Comparison of ENCODE assay signal across 17 cellular contexts in the genomic region with DNA sequence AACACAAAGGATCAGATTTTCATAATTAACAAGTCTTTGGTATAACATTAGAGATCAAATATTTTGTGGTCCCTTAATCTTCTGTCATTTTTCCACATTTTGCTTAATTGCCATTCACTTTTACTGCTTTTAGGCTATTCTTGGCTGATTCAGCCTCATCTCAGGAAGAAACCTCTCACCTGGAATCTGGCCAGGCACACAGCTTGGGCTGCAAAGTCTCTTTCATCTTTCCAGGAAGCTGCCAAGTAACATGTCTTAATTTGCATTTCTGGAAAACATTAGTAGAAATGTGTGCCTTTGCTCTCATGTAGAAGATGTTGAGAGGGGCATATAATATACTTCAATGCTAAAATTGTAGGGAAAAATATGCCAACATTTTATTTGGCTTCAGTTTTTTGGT.
DNase-seq lines count a peak whose midpoint lies in the region; ATAC-seq and TF ChIP-seq lines count a peak whose summit lies in the region.
"Had no signal": no experiment of that assay in that cellular context is flagged by ENCODE, and none has a peak within 500 bp of the region (broad histone marks: within the 10 kb centered on the region; RNA-seq: fewer than 3 reads in every experiment).

No MANE protein-coding gene starts in this region.

- H3K36me3 ChIP-seq in ascending aorta = no peaks in the 10 kb centered on the region
- H3K36me3 ChIP-seq: prostate gland, tibial nerve had no signal

- intact Hi-C loops in ascending aorta (cut with DNase I) = no loop called here
- intact Hi-C loops in sciatic nerve (cut with DNase I) = no loop called here

- H3K4me3 ChIP-seq in ascending aorta = no peak overlapping the region
- H3K4me3 ChIP-seq: prostate gland, tibial nerve had no signal

- H3K27me3 ChIP-seq in ascending aorta = no peaks in the 10 kb centered on the region
- H3K27me3 ChIP-seq: tibial nerve had no signal

- no peak overlapping the region for H3K27ac ChIP-seq in ascending aorta
- H3K27ac ChIP-seq: prostate gland, tibial nerve had no signal

- peak; percentile 24 for DNase-seq in DMS79 treated with DMSO at 0.1 percent for 48 hours (lab: John Stamatoyannopoulos, UW)
- DNase-seq in NCI-H446 treated with DMSO at 0.1 percent for 48 hours (lab: John Stamatoyannopoulos, UW) = peak; percentile 72
- DNase-seq in globus pallidus (ENCODE audit: low spot score) = peak; percentile 38
- DNase-seq in omental fat pad (ENCODE audit: low spot score) = no peak
- no peak for DNase-seq in ascending aorta (ENCODE audit: low spot score in 2 of 2)
- DNase-seq in sciatic nerve (ENCODE audit: low spot score) = no peak
- DNase-seq in EL = no peak
- DNase-seq: AML-193; effector memory CD8-positive, alpha-beta T cell; naive B cell; NCI-H2171 treated with DMSO at 0.1 percent for 48 hours; NK-92 treated with Interleukin-12 subunit alpha and Interleukin-12 subunit beta, amount 100 ng/mL, for 24 hours; RPMI8226 had no signal

- TF ChIP-seq CTCF in omental fat pad (IDR thresholded peaks at IDR 0.05) (no peak), ascending aorta (IDR thresholded peaks at IDR 0.05) (no peak)

- ATAC-seq in omental fat pad (ENCODE audit: low FRiP score) (peak; percentile 71), sciatic nerve (no peak), GM19023 (IDR thresholded peaks at IDR 0.05; ENCODE audit: unreplicated experiment) (no peak)
- ATAC-seq: activated naive CD4-positive, alpha-beta T cell treated with anti-CD3 and anti-CD28 coated beads, Interleukin-2, amount 50 U/mL, for 72 hours; effector memory CD8-positive, alpha-beta T cell had no signal

- H3K9me3 ChIP-seq in ascending aorta = no peaks in the 10 kb centered on the region
- H3K9me3 ChIP-seq: prostate gland, tibial nerve had no signal

- H3K4me1 ChIP-seq in ascending aorta = no peaks in the 10 kb centered on the region
- H3K4me1 ChIP-seq: prostate gland, tibial nerve had no signal

Comparison
In these comparisons a context has a peak if more than half of its experiments do, and no peak if none do; other contexts are left out.
1. DNase-seq: peak in DMS79 treated with DMSO at 0.1 percent for 48 hours (single experiment), NCI-H446 treated with DMSO at 0.1 percent for 48 hours (single experiment) and globus pallidus (single experiment); none in omental fat pad (single experiment), ascending aorta (0 of 2), sciatic nerve (single experiment) and EL (single experiment).